In the genomic region with DNA sequence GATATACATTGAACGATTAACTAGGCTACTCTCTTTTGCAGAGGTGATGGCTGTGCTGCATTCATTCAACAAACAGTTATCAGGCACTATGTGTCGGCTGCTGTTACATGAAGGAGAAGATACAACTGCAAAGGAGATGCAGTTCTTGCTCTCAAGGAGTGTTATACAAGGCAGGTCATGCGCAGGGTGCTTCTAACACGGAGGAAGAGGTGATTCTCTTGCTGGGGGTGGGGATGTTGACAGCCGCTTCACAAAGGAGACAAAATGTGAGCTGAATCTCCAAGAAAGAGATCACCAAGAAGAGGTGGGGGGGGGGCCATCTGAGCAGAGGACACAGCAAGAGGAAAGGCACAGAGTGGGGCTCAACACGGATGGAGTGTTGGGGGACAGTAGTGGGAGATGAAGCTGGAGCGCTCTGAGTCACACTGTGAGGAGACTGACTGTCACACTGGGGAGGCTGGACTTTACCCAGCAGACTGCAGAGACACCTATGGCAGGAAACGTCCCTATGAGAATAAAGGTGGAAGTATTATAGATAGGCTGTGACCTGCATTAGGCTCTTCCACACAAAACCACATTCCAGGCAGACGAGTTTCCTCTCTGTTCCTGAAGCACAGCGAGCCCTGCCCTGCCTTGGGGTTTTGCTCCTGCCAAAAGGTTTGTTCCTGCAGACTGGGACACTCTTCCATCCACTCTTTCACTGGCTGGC, we compare ENCODE assay signal across 23 cellular contexts. TPM values are rescaled to one million over a fixed set of nuclear protein-coding genes. Genes with fewer than 3 reads are reported as not detected.
"Had no signal": no experiment of that assay in that cellular context is flagged by ENCODE, and none has a peak within 500 bp of the region (broad histone marks: within the 10 kb centered on the region; RNA-seq: fewer than 3 reads in every experiment).

No MANE protein-coding gene starts in this region.

- H3K4me1 ChIP-seq: psoas muscle, sigmoid colon, testis had no signal

- ATAC-seq: activated CD8-positive, alpha-beta T cell treated with anti-CD3 and anti-CD28 coated beads for 36 hours; activated naive CD8-positive, alpha-beta T cell treated with anti-CD3 and anti-CD28 coated beads, Interleukin-2, amount 50 U/mL, for 24 hours; psoas muscle; stimulated activated memory B cell treated with anti-CD40 and anti-IgM and Interleukin-4, amounts not matched to agents 10 μg/mL and 1 μg/mL and 100 μg/mL, for 72 hours had no signal

- H3K9me3 ChIP-seq: esophagus muscularis mucosa, left ventricle myocardium inferior, ovary, psoas muscle, sigmoid colon, spleen, testis had no signal

- H3K27ac Mint-ChIP-seq: activated CD4-positive, alpha-beta T cell treated with anti-CD3 and anti-CD28 coated beads, Interleukin-2, amount 10 ng/mL, durations not matched to agents 24 days and 14 days; activated CD8-positive, alpha-beta T cell treated with anti-CD3 and anti-CD28 coated beads for 36 hours; activated naive CD4-positive, alpha-beta T cell treated with anti-CD3 and anti-CD28 coated beads, Interleukin-2, amount 10 ng/mL, durations not matched to agents 7 days and 5 days; activated naive CD8-positive, alpha-beta T cell treated with anti-CD3 and anti-CD28 coated beads, Interleukin-2, amount 50 U/mL, for 24 hours; brain; stimulated activated memory B cell treated with anti-CD40 and anti-IgM and Interleukin-4, amounts not matched to agents 10 μg/mL and 1 μg/mL and 100 μg/mL, for 72 hours; T-helper 1 cell treated with Interleukin-12 subunit alpha and Interleukin-12 subunit beta and Interleukin-4 antibody, amounts not matched to agents 30 μg/mL and 1 μg/mL, for 36 hours; type B pancreatic cell had no signal

- H3K4me1 Mint-ChIP-seq: activated CD4-positive, alpha-beta T cell treated with anti-CD3 and anti-CD28 coated beads, Interleukin-2, amount 10 ng/mL, durations not matched to agents 24 days and 14 days; activated naive CD4-positive, alpha-beta T cell treated with anti-CD3 and anti-CD28 coated beads, Interleukin-2, amount 10 ng/mL, durations not matched to agents 7 days and 5 days; activated naive CD8-positive, alpha-beta T cell treated with anti-CD3 and anti-CD28 coated beads, Interleukin-2, amount 50 U/mL, for 24 hours; central memory CD8-positive, alpha-beta T cell; stimulated activated memory B cell treated with anti-CD40 and anti-IgM and Interleukin-4, amounts not matched to agents 10 μg/mL and 1 μg/mL and 100 μg/mL, for 72 hours had no signal

- H3K27me3 ChIP-seq: esophagus muscularis mucosa, ovary, sigmoid colon, spleen, testis had no signal

- H3K27ac ChIP-seq: coronary artery, esophagus muscularis mucosa, left ventricle myocardium inferior, ovary, psoas muscle, sigmoid colon, spleen, testis had no signal

- H3K36me3 ChIP-seq: ovary had no signal

- H3K4me3 ChIP-seq: coronary artery, esophagus muscularis mucosa, left ventricle myocardium inferior, ovary, psoas muscle, sigmoid colon, spleen, testis had no signal

- DNase-seq: activated CD4-positive, alpha-beta T cell treated with anti-CD3 and anti-CD28 coated beads, Interleukin-2, amount 10 ng/mL, durations not matched to agents 24 days and 14 days; activated CD8-positive, alpha-beta T cell treated with anti-CD3 and anti-CD28 coated beads for 36 hours; activated effector memory CD4-positive, alpha-beta T cell treated with Interleukin-2 at 50 U/mL for 16 hours; activated naive CD4-positive, alpha-beta T cell treated with anti-CD3 and anti-CD28 coated beads, Interleukin-2, amount 10 ng/mL, durations not matched to agents 7 days and 5 days; activated naive CD8-positive, alpha-beta T cell treated with anti-CD3 and anti-CD28 coated beads, Interleukin-2, amount 50 U/mL, for 24 hours; activated T-cell treated with anti-CD3 and anti-CD28 coated beads, Interleukin-2, amount 50 U/mL, for 48 hours; anterior cingulate cortex; islet precursor cell; left ventricle myocardium inferior; mammary epithelial cell; ovary; psoas muscle; sigmoid colon; spleen; stimulated activated CD4-positive, alpha-beta T cell treated with anti-CD3 and anti-CD28 coated beads, Interleukin-4, amount 100 ng/mL, for 4 hours; testis had no signal

- H3K9me3 Mint-ChIP-seq: activated CD4-positive, alpha-beta T cell treated with anti-CD3 and anti-CD28 coated beads, Interleukin-2, amount 10 ng/mL, durations not matched to agents 24 days and 14 days; activated CD8-positive, alpha-beta T cell treated with anti-CD3 and anti-CD28 coated beads for 36 hours; activated naive CD4-positive, alpha-beta T cell treated with anti-CD3 and anti-CD28 coated beads, Interleukin-2, amount 10 ng/mL, durations not matched to agents 7 days and 5 days; activated naive CD8-positive, alpha-beta T cell treated with anti-CD3 and anti-CD28 coated beads, Interleukin-2, amount 50 U/mL, for 24 hours; brain; central memory CD8-positive, alpha-beta T cell; stimulated activated memory B cell treated with anti-CD40 and anti-IgM and Interleukin-4, amounts not matched to agents 10 μg/mL and 1 μg/mL and 100 μg/mL, for 72 hours; T-helper 1 cell treated with Interleukin-12 subunit alpha and Interleukin-12 subunit beta and Interleukin-4 antibody, amounts not matched to agents 30 μg/mL and 1 μg/mL, for 36 hours; type B pancreatic cell had no signal

- H3K27me3 Mint-ChIP-seq: activated CD4-positive, alpha-beta T cell treated with anti-CD3 and anti-CD28 coated beads, Interleukin-2, amount 10 ng/mL, durations not matched to agents 24 days and 14 days; activated CD8-positive, alpha-beta T cell treated with anti-CD3 and anti-CD28 coated beads for 36 hours; activated naive CD8-positive, alpha-beta T cell treated with anti-CD3 and anti-CD28 coated beads, Interleukin-2, amount 50 U/mL, for 24 hours; central memory CD8-positive, alpha-beta T cell; stimulated activated memory B cell treated with anti-CD40 and anti-IgM and Interleukin-4, amounts not matched to agents 10 μg/mL and 1 μg/mL and 100 μg/mL, for 72 hours had no signal

- H3K4me3 Mint-ChIP-seq: activated CD4-positive, alpha-beta T cell treated with anti-CD3 and anti-CD28 coated beads, Interleukin-2, amount 10 ng/mL, durations not matched to agents 24 days and 14 days; activated CD8-positive, alpha-beta T cell treated with anti-CD3 and anti-CD28 coated beads for 36 hours; activated naive CD4-positive, alpha-beta T cell treated with anti-CD3 and anti-CD28 coated beads, Interleukin-2, amount 10 ng/mL, durations not matched to agents 7 days and 5 days; activated naive CD8-positive, alpha-beta T cell treated with anti-CD3 and anti-CD28 coated beads, Interleukin-2, amount 50 U/mL, for 24 hours; brain; central memory CD8-positive, alpha-beta T cell; stimulated activated memory B cell treated with anti-CD40 and anti-IgM and Interleukin-4, amounts not matched to agents 10 μg/mL and 1 μg/mL and 100 μg/mL, for 72 hours; T-helper 1 cell treated with Interleukin-12 subunit alpha and Interleukin-12 subunit beta and Interleukin-4 antibody, amounts not matched to agents 30 μg/mL and 1 μg/mL, for 36 hours; type B pancreatic cell had no signal

RNA-seq across cellular contexts. Expression of gene MORN5, which starts 21.0 kb away (rescaled TPM):
- total RNA-seq: activated CD4-positive, alpha-beta T cell treated with anti-CD3 and anti-CD28 coated beads, Interleukin-2, amount 10 ng/mL, durations not matched to agents 24 days and 14 days; activated CD8-positive, alpha-beta T cell treated with anti-CD3 and anti-CD28 coated beads for 36 hours; left ventricle myocardium inferior; mammary epithelial cell; psoas muscle had no signal
- polyA plus RNA-seq: mammary epithelial cell, psoas muscle, spleen had no signal
